Comparison of ENCODE assay signal across 1 cellular context in the genomic region with DNA sequence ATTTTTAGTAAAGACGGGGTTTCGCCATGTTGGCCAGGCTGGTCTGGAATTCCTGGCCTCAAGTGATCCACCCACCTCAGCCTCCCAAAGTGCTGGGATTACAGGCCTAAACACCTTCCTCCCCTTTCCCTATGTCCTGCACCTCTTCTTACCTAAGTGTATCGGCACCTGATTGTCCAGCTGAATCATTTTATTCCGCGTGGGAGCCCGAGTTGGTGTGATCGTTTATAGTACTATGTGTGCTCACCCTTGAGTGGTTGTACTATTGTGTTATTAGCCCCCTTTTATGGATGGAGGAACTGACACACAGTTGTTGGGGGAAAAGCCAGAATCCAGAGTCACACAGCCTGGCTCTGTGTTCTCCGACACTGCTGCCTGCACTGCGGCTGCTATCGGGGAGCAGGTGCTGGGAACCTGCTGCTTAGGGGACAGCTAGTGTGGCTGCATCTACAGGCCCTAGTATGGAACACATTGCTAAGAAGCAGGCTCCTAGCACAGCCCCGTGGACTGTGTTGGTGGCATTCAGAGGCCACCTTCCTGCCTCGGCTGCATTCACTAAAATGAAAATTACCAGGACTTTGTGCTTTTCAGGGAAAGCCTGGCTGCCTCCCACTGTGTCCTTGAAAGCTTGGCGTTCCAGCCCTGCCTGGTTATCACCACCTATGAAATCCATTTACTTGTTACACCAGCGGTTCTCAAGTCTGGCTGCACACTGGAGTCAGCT.
A peak's percentile ranks its signal among the peaks of the same experiment; 100 is the strongest.
TF ChIP-seq lines count a peak whose summit lies in the region.

No MANE protein-coding gene starts in this region.

TF ChIP-seq in HepG2, 621 proteins besides CTCF, POLR2A, EP300 and RAD21 (continued from another document and continues in another):
- TF ChIP-seq, protein P1, sequence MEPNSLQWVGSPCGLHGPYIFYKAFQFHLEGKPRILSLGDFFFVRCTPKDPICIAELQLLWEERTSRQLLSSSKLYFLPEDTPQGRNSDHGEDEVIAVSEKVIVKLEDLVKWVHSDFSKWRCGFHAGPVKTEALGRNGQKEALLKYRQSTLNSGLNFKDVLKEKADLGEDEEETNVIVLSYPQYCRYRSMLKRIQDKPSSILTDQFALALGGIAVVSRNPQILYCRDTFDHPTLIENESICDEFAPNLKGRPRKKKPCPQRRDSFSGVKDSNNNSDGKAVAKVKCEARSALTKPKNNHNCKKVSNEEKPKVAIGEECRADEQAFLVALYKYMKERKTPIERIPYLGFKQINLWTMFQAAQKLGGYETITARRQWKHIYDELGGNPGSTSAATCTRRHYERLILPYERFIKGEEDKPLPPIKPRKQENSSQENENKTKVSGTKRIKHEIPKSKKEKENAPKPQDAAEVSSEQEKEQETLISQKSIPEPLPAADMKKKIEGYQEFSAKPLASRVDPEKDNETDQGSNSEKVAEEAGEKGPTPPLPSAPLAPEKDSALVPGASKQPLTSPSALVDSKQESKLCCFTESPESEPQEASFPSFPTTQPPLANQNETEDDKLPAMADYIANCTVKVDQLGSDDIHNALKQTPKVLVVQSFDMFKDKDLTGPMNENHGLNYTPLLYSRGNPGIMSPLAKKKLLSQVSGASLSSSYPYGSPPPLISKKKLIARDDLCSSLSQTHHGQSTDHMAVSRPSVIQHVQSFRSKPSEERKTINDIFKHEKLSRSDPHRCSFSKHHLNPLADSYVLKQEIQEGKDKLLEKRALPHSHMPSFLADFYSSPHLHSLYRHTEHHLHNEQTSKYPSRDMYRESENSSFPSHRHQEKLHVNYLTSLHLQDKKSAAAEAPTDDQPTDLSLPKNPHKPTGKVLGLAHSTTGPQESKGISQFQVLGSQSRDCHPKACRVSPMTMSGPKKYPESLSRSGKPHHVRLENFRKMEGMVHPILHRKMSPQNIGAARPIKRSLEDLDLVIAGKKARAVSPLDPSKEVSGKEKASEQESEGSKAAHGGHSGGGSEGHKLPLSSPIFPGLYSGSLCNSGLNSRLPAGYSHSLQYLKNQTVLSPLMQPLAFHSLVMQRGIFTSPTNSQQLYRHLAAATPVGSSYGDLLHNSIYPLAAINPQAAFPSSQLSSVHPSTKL (CRISPR knock-in tag; IDR thresholded peaks at IDR 0.05): peak; percentile 64
- TF ChIP-seq HMG20A (CRISPR knock-in tag; IDR thresholded peaks at IDR 0.05; ENCODE audit: borderline replicate concordance) (peak; percentile 21; the same call in 1 of the 2 replicates), SMC3 (IDR thresholded peaks at IDR 0.05; ENCODE audit: low read length) (no peak), MIER3 (CRISPR knock-in tag; IDR thresholded peaks at IDR 0.05; ENCODE audit: borderline replicate concordance) (peak; percentile 28; the same call in 1 of the 2 replicates), TEAD3 (CRISPR knock-in tag; optimal IDR thresholded peaks at IDR 0.05; ENCODE audit: borderline replicate concordance) (peak; percentile 74), ZC3H13 (CRISPR knock-in tag; IDR thresholded peaks at IDR 0.05) (peak; percentile 82), KDM6A (CRISPR knock-in tag; IDR thresholded peaks at IDR 0.05; ENCODE audit: low read depth) (peak; percentile 33; the same call in 1 of the 2 replicates), SOX13 (IDR thresholded peaks at IDR 0.05) (no peak), SOX13 (CRISPR knock-in tag; conservative IDR thresholded peaks at IDR 0.05 in 1 of 2, IDR thresholded peaks at IDR 0.05 in 1 of 2) (peak in 1 of 2 experiments; percentile 61; a peak in 1 of 4 replicates), KDM5B (CRISPR knock-in tag; IDR thresholded peaks at IDR 0.05; ENCODE audit: borderline replicate concordance) (no peak), HNF4A (CRISPR knock-in tag; IDR thresholded peaks at IDR 0.05) (peak; percentile 80), ZNF12 (CRISPR knock-in tag; IDR thresholded peaks at IDR 0.05) (peak; percentile 90), HDAC1 (CRISPR knock-in tag; IDR thresholded peaks at IDR 0.05) (0 out of 2 replicates have a peak, but pooled peaks have one; percentile 38), RBM39 (IDR thresholded peaks at IDR 0.05; ENCODE audit: low read depth, low read length, poor library complexity, severe bottlenecking) (no peak), TBX2 (CRISPR knock-in tag; IDR thresholded peaks at IDR 0.05; ENCODE audit: borderline replicate concordance) (peak; percentile 59; the same call in 1 of the 2 replicates), GATA4 (IDR thresholded peaks at IDR 0.05; ENCODE audit: borderline replicate concordance, low read depth) (no peak), ZFX (CRISPR knock-in tag; IDR thresholded peaks at IDR 0.05; ENCODE audit: low read depth) (peak; percentile 34; the same call in 1 of the 2 replicates), ZBTB3 (CRISPR knock-in tag; IDR thresholded peaks at IDR 0.05; ENCODE audit: borderline replicate concordance, low read depth) (no peak), CEBPG (CRISPR knock-in tag; IDR thresholded peaks at IDR 0.05) (peak; percentile 35; the same call in 1 of the 2 replicates), ZBTB20 (CRISPR knock-in tag; IDR thresholded peaks at IDR 0.05; ENCODE audit: borderline replicate concordance, low read depth) (0 out of 2 replicates have a peak, but pooled peaks have one; percentile 44), MEF2D (CRISPR knock-in tag; IDR thresholded peaks at IDR 0.05) (0 out of 2 replicates have a peak, but pooled peaks have one; percentile 15), ZNF629 (CRISPR knock-in tag; conservative IDR thresholded peaks at IDR 0.05) (no peak), PRMT3 (CRISPR knock-in tag; IDR thresholded peaks at IDR 0.05; ENCODE audit: borderline replicate concordance, low read depth) (0 out of 2 replicates have a peak, but pooled peaks have one; percentile 22), MAFG (CRISPR knock-in tag; IDR thresholded peaks at IDR 0.05) (no peak), MIXL1 (CRISPR knock-in tag; IDR thresholded peaks at IDR 0.05) (0 out of 2 replicates have a peak, but pooled peaks have one; percentile 17), NCOA2 (CRISPR knock-in tag; IDR thresholded peaks at IDR 0.05) (peak; percentile 43), NR2F1 (CRISPR knock-in tag; IDR thresholded peaks at IDR 0.05) (no peak)
- TF ChIP-seq, protein P2, sequence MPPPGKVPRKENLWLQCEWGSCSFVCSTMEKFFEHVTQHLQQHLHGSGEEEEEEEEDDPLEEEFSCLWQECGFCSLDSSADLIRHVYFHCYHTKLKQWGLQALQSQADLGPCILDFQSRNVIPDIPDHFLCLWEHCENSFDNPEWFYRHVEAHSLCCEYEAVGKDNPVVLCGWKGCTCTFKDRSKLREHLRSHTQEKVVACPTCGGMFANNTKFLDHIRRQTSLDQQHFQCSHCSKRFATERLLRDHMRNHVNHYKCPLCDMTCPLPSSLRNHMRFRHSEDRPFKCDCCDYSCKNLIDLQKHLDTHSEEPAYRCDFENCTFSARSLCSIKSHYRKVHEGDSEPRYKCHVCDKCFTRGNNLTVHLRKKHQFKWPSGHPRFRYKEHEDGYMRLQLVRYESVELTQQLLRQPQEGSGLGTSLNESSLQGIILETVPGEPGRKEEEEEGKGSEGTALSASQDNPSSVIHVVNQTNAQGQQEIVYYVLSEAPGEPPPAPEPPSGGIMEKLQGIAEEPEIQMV (CRISPR knock-in tag; IDR thresholded peaks at IDR 0.05; ENCODE audit: low read depth): no peak; the same call in 1 of the 2 replicates
- TF ChIP-seq, protein P3, sequence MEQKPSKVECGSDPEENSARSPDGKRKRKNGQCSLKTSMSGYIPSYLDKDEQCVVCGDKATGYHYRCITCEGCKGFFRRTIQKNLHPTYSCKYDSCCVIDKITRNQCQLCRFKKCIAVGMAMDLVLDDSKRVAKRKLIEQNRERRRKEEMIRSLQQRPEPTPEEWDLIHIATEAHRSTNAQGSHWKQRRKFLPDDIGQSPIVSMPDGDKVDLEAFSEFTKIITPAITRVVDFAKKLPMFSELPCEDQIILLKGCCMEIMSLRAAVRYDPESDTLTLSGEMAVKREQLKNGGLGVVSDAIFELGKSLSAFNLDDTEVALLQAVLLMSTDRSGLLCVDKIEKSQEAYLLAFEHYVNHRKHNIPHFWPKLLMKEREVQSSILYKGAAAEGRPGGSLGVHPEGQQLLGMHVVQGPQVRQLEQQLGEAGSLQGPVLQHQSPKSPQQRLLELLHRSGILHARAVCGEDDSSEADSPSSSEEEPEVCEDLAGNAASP (CRISPR knock-in tag; IDR thresholded peaks at IDR 0.05; ENCODE audit: borderline replicate concordance): peak; percentile 21; the same call in 1 of the 2 replicates
- TF ChIP-seq, protein P4, sequence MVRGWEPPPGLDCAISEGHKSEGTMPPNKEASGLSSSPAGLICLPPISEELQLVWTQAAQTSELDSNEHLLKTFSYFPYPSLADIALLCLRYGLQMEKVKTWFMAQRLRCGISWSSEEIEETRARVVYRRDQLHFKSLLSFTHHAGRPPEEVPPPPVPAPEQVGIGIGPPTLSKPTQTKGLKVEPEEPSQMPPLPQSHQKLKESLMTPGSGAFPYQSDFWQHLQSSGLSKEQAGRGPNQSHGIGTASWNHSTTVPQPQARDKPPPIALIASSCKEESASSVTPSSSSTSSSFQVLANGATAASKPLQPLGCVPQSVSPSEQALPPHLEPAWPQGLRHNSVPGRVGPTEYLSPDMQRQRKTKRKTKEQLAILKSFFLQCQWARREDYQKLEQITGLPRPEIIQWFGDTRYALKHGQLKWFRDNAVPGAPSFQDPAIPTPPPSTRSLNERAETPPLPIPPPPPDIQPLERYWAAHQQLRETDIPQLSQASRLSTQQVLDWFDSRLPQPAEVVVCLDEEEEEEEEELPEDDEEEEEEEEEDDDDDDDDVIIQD (CRISPR knock-in tag; IDR thresholded peaks at IDR 0.05; ENCODE audit: low read depth): 0 out of 2 replicates have a peak, but pooled peaks have one; percentile 10
- TF ChIP-seq, protein P5, sequence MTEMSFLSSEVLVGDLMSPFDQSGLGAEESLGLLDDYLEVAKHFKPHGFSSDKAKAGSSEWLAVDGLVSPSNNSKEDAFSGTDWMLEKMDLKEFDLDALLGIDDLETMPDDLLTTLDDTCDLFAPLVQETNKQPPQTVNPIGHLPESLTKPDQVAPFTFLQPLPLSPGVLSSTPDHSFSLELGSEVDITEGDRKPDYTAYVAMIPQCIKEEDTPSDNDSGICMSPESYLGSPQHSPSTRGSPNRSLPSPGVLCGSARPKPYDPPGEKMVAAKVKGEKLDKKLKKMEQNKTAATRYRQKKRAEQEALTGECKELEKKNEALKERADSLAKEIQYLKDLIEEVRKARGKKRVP (CRISPR knock-in tag; IDR thresholded peaks at IDR 0.05): peak in 1 of 2 experiments; percentile 83; a peak in 2 of 4 replicates
- TF ChIP-seq, protein P6, sequence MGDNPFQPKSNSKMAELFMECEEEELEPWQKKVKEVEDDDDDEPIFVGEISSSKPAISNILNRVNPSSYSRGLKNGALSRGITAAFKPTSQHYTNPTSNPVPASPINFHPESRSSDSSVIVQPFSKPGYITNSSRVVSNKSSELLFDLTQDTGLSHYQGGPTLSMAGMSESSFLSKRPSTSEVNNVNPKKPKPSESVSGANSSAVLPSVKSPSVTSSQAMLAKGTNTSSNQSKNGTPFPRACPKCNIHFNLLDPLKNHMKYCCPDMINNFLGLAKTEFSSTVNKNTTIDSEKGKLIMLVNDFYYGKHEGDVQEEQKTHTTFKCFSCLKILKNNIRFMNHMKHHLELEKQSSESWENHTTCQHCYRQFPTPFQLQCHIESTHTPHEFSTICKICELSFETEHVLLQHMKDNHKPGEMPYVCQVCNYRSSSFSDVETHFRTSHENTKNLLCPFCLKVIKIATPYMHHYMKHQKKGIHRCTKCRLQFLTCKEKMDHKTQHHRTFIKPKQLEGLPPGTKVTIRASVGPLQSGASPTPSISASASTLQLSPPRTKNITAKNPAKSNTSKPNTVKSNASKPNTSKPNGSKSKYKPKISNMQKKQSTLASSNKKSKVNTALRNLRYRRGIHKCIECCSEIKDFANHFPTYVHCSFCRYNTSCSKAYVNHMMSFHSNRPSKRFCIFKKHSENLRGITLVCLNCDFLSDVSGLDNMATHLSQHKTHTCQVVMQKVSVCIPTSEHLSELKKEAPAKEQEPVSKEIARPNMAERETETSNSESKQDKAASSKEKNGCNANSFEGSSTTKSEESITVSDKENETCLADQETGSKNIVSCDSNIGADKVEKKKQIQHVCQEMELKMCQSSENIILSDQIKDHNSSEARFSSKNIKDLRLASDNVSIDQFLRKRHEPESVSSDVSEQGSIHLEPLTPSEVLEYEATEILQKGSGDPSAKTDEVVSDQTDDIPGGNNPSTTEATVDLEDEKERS (CRISPR knock-in tag; IDR thresholded peaks at IDR 0.05): 0 out of 2 replicates have a peak, but pooled peaks have one; percentile 45
- TF ChIP-seq, protein P7, sequence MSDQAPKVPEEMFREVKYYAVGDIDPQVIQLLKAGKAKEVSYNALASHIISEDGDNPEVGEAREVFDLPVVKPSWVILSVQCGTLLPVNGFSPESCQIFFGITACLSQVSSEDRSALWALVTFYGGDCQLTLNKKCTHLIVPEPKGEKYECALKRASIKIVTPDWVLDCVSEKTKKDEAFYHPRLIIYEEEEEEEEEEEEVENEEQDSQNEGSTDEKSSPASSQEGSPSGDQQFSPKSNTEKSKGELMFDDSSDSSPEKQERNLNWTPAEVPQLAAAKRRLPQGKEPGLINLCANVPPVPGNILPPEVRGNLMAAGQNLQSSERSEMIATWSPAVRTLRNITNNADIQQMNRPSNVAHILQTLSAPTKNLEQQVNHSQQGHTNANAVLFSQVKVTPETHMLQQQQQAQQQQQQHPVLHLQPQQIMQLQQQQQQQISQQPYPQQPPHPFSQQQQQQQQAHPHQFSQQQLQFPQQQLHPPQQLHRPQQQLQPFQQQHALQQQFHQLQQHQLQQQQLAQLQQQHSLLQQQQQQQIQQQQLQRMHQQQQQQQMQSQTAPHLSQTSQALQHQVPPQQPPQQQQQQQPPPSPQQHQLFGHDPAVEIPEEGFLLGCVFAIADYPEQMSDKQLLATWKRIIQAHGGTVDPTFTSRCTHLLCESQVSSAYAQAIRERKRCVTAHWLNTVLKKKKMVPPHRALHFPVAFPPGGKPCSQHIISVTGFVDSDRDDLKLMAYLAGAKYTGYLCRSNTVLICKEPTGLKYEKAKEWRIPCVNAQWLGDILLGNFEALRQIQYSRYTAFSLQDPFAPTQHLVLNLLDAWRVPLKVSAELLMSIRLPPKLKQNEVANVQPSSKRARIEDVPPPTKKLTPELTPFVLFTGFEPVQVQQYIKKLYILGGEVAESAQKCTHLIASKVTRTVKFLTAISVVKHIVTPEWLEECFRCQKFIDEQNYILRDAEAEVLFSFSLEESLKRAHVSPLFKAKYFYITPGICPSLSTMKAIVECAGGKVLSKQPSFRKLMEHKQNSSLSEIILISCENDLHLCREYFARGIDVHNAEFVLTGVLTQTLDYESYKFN (CRISPR knock-in tag; conservative IDR thresholded peaks at IDR 0.05): peak; percentile 36; the same call in 1 of the 2 replicates
- TF ChIP-seq, protein P8, sequence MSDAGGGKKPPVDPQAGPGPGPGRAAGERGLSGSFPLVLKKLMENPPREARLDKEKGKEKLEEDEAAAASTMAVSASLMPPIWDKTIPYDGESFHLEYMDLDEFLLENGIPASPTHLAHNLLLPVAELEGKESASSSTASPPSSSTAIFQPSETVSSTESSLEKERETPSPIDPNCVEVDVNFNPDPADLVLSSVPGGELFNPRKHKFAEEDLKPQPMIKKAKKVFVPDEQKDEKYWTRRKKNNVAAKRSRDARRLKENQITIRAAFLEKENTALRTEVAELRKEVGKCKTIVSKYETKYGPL (CRISPR knock-in tag; IDR thresholded peaks at IDR 0.05): no peak
- TF ChIP-seq, protein P9, sequence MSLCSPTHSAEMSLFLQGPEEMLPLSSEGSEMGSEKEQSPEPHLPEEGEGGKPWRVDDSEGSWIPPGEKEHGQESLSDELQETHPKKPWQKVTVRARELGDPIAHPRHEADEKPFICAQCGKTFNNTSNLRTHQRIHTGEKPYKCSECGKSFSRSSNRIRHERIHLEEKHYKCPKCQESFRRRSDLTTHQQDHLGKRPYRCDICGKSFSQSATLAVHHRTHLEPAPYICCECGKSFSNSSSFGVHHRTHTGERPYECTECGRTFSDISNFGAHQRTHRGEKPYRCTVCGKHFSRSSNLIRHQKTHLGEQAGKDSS (CRISPR knock-in tag; IDR thresholded peaks at IDR 0.05; ENCODE audit: borderline replicate concordance, low read depth): peak; percentile 52; the same call in 1 of the 2 replicates
